In genomic region chr9:86352440-86353106, GRCh38 we compare ENCODE assay signal across 8 cellular contexts. TPM values are rescaled to one million over a fixed set of nuclear protein-coding genes. Genes with fewer than 3 reads are reported as not detected.
DNase-seq lines count a peak whose midpoint lies in the region; ATAC-seq and TF ChIP-seq lines count a peak whose summit lies in the region.

No MANE protein-coding gene starts in this region.

- H3K4me3 ChIP-seq in HL-60 (replicated peaks; ENCODE audit: insufficient read depth, low read length) = peak overlapping the region; percentile 90
- peak overlapping the region; percentile 92 for H3K4me3 ChIP-seq in astrocyte of the cerebellum (ENCODE audit: low read depth, low read length)
- H3K4me3 ChIP-seq in mesodermal cell (ENCODE audit: extremely low read depth, insufficient read depth, low read length, poor library complexity, severe bottlenecking) = peak overlapping the region; percentile 69

- WGBS in mesodermal cell (ENCODE audit: insufficient coverage in 2 of 2), 2 experiments = 83 to 90% methylated on average over 1 to 2 of the region's 5 CpGs

- DNase-seq in Ammon's horn (ENCODE audit: low spot score) = peak; percentile 7
- DNase-seq in HL-60 (ENCODE audit: low read depth in 1 of 2, low spot score in 1 of 2) = peak in 1 of 2 experiments; percentile 8
- no peak for DNase-seq in astrocyte of the cerebellum (ENCODE audit: low read depth)
- DNase-seq in DMS79 treated with DMSO at 0.1 percent for 48 hours (lab: John Stamatoyannopoulos, UW) = no peak
- no peak for DNase-seq in NCI-H524 (lab: John Stamatoyannopoulos, UW)

- no peak for ATAC-seq in GM18909 (IDR thresholded peaks at IDR 0.05; ENCODE audit: poor library complexity, unreplicated experiment)
- no peak for ATAC-seq in GM18907 (IDR thresholded peaks at IDR 0.05; ENCODE audit: unreplicated experiment)

- H3K9me3 ChIP-seq in mesodermal cell (ENCODE audit: control insufficient read depth, low read length) = no peaks in the 10 kb centered on the region

- no peaks in the 10 kb centered on the region for H3K27me3 ChIP-seq in HL-60 (ENCODE audit: insufficient read depth, poor library complexity, severe bottlenecking)

- no peak for TF ChIP-seq CTCF in HL-60 (IDR thresholded peaks at IDR 0.05; ENCODE audit: insufficient read depth, low read length)
- TF ChIP-seq CTCF in astrocyte of the cerebellum (IDR thresholded peaks at IDR 0.05; ENCODE audit: low read depth, low read length, missing control alignments) = no peak

- peaks cover 9% of the 10 kb centered on the region for H3K36me3 ChIP-seq in mesodermal cell (ENCODE audit: control insufficient read depth, insufficient read depth, low read length)

- in situ Hi-C loops in astrocyte of the cerebellum (cut with HindIII; ENCODE audit: low sequenced_read_pairs) = no loop called here

- H3K27ac ChIP-seq in HL-60 (replicated peaks) (peak overlapping the region; percentile 16; the same call in 1 of the 2 replicates), mesodermal cell (ENCODE audit: low read depth, low read length, severe bottlenecking) (no peak overlapping the region)

- H3K4me1 ChIP-seq in mesodermal cell (ENCODE audit: control insufficient read depth, insufficient read depth, low read length, poor library complexity, severe bottlenecking) = peaks cover 7% of the 10 kb centered on the region

RNA-seq across cellular contexts. Expression of gene TUT7, which starts 1.6 kb away (rescaled TPM):
- 18.7 TPM for polyA plus RNA-seq in mesodermal cell (2013, experiment 1 of 2)
- polyA plus RNA-seq in mesodermal cell (2013, experiment 2 of 2) = 18.1 TPM
